ENCODE assay signal across 1 cellular context in genomic region chr19:4791183-4792018, GRCh38.
TF ChIP-seq lines count a peak whose summit lies in the region.

Gene FEM1A, plus strand, starts transcription at chr19:4791734. Its CDS starts 121 bp downstream, at chr19:4791855.

TF ChIP-seq in HepG2, 621 proteins besides CTCF, POLR2A, EP300 and RAD21 (continued from another document and continues in another):
- TF ChIP-seq BCL6 (CRISPR knock-in tag; IDR thresholded peaks at IDR 0.05), result no peak
- no peak for TF ChIP-seq KLF12 (CRISPR knock-in tag; IDR thresholded peaks at IDR 0.05; ENCODE audit: borderline replicate concordance)
- TF ChIP-seq PRDM4 (CRISPR knock-in tag; IDR thresholded peaks at IDR 0.05; ENCODE audit: borderline replicate concordance), result no peak
- TF ChIP-seq ZNF432 (CRISPR knock-in tag; IDR thresholded peaks at IDR 0.05; ENCODE audit: borderline replicate concordance), result no peak
- no peak for TF ChIP-seq FOXO4 (CRISPR knock-in tag; conservative IDR thresholded peaks at IDR 0.05)
- TF ChIP-seq ARNTL (CRISPR knock-in tag; IDR thresholded peaks at IDR 0.05), result 0 out of 2 replicates have a peak, but pooled peaks have one; percentile 34
- TF ChIP-seq ZNF251 (CRISPR knock-in tag; IDR thresholded peaks at IDR 0.05), result no peak
- no peak for TF ChIP-seq ZBTB1 (CRISPR knock-in tag; IDR thresholded peaks at IDR 0.05; ENCODE audit: borderline replicate concordance)
- peak; percentile 33; the same call in 1 of the 2 replicates for TF ChIP-seq HMGXB3 (CRISPR knock-in tag; IDR thresholded peaks at IDR 0.05; ENCODE audit: borderline replicate concordance)
- no peak for TF ChIP-seq ATF3 (CRISPR knock-in tag; IDR thresholded peaks at IDR 0.05)
- no peak; the same call in 1 of the 2 replicates for TF ChIP-seq NFKBIZ (CRISPR knock-in tag; IDR thresholded peaks at IDR 0.05)
- TF ChIP-seq SMARCC2 (IDR thresholded peaks at IDR 0.05), result no peak
- TF ChIP-seq ZNF773 (CRISPR knock-in tag; IDR thresholded peaks at IDR 0.05; ENCODE audit: borderline replicate concordance), result no peak
- TF ChIP-seq ZNF605 (CRISPR knock-in tag; IDR thresholded peaks at IDR 0.05), result peak; percentile 3
- TF ChIP-seq KLF15 (CRISPR knock-in tag; IDR thresholded peaks at IDR 0.05; ENCODE audit: borderline replicate concordance), result no peak
- no peak for TF ChIP-seq PBX2 (CRISPR knock-in tag; IDR thresholded peaks at IDR 0.05)
- TF ChIP-seq SMAD1 (CRISPR knock-in tag; IDR thresholded peaks at IDR 0.05; ENCODE audit: borderline replicate concordance, low read depth), result no peak
- peak; percentile 29; the same call in 1 of the 2 replicates for TF ChIP-seq ZNF788 (CRISPR knock-in tag; IDR thresholded peaks at IDR 0.05; ENCODE audit: borderline replicate concordance)
- TF ChIP-seq HOMEZ (CRISPR knock-in tag; IDR thresholded peaks at IDR 0.05; ENCODE audit: low read depth), result no peak; the same call in 1 of the 2 replicates
- TF ChIP-seq EHMT2 (IDR thresholded peaks at IDR 0.05; ENCODE audit: borderline replicate concordance, low read depth, low read length), result no peak
- TF ChIP-seq USF2 (IDR thresholded peaks at IDR 0.05; ENCODE audit: low read depth, low read length), result peak; percentile 63; the same call in 1 of the 2 replicates
- peak; percentile 78 for TF ChIP-seq USF2 (CRISPR knock-in tag; IDR thresholded peaks at IDR 0.05; ENCODE audit: borderline replicate concordance)
- peak; percentile 55; the same call in 1 of the 2 replicates for TF ChIP-seq TARDBP (CRISPR knock-in tag; IDR thresholded peaks at IDR 0.05)
- no peak for TF ChIP-seq ATM (IDR thresholded peaks at IDR 0.05; ENCODE audit: borderline replicate concordance)
- TF ChIP-seq HDAC1 (CRISPR knock-in tag; IDR thresholded peaks at IDR 0.05), result peak; percentile 86
- TF ChIP-seq FOXP4 (CRISPR knock-in tag; IDR thresholded peaks at IDR 0.05), result no peak; the same call in 1 of the 2 replicates
- peak; percentile 98 for TF ChIP-seq HCFC1 (IDR thresholded peaks at IDR 0.05; ENCODE audit: low read depth, low read length)
- no peak for TF ChIP-seq ZBTB49 (CRISPR knock-in tag; IDR thresholded peaks at IDR 0.05; ENCODE audit: borderline replicate concordance)
- peak; percentile 64; the same call in 1 of the 2 replicates for TF ChIP-seq ZNF180 (CRISPR knock-in tag; IDR thresholded peaks at IDR 0.05; ENCODE audit: borderline replicate concordance, low read depth)
- TF ChIP-seq ZNF496 (CRISPR knock-in tag; IDR thresholded peaks at IDR 0.05; ENCODE audit: insufficient replicate concordance), result no peak
- TF ChIP-seq BRCA1 (CRISPR knock-in tag; IDR thresholded peaks at IDR 0.05), result peak; percentile 14; the same call in 1 of the 2 replicates
- no peak for TF ChIP-seq ZNF124 (CRISPR knock-in tag; IDR thresholded peaks at IDR 0.05)
- TF ChIP-seq ATAD3A (CRISPR knock-in tag; IDR thresholded peaks at IDR 0.05), result no peak
